24 cellular contexts compared by ENCODE assay signal in the genomic region with DNA sequence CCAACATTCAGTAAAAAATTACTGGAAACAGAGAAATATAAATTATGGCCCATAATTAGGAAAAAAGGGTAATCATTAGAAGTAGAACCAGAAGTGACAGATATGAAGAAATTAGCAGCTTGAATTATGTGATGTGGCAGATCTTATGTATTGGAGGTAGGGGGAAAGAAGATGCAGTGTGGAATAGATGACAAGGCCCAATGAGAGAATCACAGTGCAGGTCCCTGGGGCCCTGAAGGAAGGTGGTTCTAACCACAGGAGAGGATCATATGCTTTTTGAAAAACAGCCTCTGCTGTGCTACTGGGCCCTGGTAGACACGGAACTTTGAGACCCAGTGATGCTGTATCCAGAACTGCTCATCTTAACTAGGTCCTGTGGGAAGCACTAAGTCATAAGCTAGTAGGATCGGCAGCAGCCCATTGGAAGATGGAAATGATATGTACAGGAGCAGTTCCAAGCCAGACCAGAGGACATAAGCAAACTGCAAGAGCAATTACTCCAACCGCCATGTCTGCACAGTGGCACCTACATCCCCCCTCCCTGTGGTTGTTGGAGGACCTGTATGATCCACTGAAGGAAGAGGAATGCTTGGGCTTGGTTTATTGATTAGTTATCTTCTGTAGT. TPM values are rescaled to one million over a fixed set of nuclear protein-coding genes. Genes with fewer than 3 reads are reported as not detected.
A peak's percentile ranks its signal among the peaks of the same experiment; 100 is the strongest.
DNase-seq lines count a peak whose midpoint lies in the region; ATAC-seq and TF ChIP-seq lines count a peak whose summit lies in the region.
"Had no signal": no experiment of that assay in that cellular context is flagged by ENCODE, and none has a peak within 500 bp of the region (broad histone marks: within the 10 kb centered on the region; RNA-seq: fewer than 3 reads in every experiment).

No MANE protein-coding gene starts in this region.

- no peak overlapping the region for H3K4me3 Mint-ChIP-seq in activated T-cell treated with anti-CD3 and anti-CD28 coated beads, Interleukin-2, amount 50 U/mL, for 72 hours
- H3K4me3 Mint-ChIP-seq in progenitor cell of endocrine pancreas (ENCODE audit: low read depth) = no peak overlapping the region
- H3K4me3 Mint-ChIP-seq: B cell; CD8-positive, alpha-beta T cell; IgD-negative memory B cell had no signal

- no peak for DNase-seq in activated T-cell treated with anti-CD3 and anti-CD28 coated beads, Interleukin-2, amount 50 U/mL, for 72 hours
- no peak for DNase-seq in activated T-cell treated with anti-CD3 and anti-CD28 coated beads, Interleukin-2, amount 50 U/mL, for 1 hour
- DNase-seq in progenitor cell of endocrine pancreas (ENCODE audit: low spot score, unreplicated experiment) = no peak
- no peak for DNase-seq in NK-92 (lab: John Stamatoyannopoulos, UW; ENCODE audit: unreplicated experiment)
- DNase-seq: Caco-2; CD8-positive, alpha-beta T cell; HCEC 1CT; MM.1S; NCI-H2029; NCI-H446 treated with DMSO at 0.1 percent for 48 hours; NCI-H526; NCI-H82; PC-9; Right ventricle myocardium superior had no signal

- H3K27ac ChIP-seq in 22Rv1 (peak overlapping the region; percentile 2; the same call in 1 of the 2 replicates), HEK293 (ENCODE audit: extremely low read depth, low read depth, low read length) (no peak overlapping the region)
- H3K27ac ChIP-seq: C4-2B, KMS-11, PC-9, SJSA1 had no signal

- H3K27ac Mint-ChIP-seq in activated T-cell treated with anti-CD3 and anti-CD28 coated beads, Interleukin-2, amount 50 U/mL, for 72 hours = peak overlapping the region; percentile 0
- peak overlapping the region; percentile 42 for H3K27ac Mint-ChIP-seq in progenitor cell of endocrine pancreas
- H3K27ac Mint-ChIP-seq: B cell; CD8-positive, alpha-beta T cell; IgD-negative memory B cell had no signal

- peak; percentile 46 to 63 for ATAC-seq in activated T-cell treated with anti-CD3 and anti-CD28 coated beads, Interleukin-2, amount 50 U/mL, for 72 hours (replicated peaks in 1 of 2)
- no peak for ATAC-seq in GM19455 (IDR thresholded peaks at IDR 0.05; ENCODE audit: unreplicated experiment)
- ATAC-seq: CD8-positive, alpha-beta T cell had no signal

- TF ChIP-seq CTCF in 22Rv1 (IDR thresholded peaks at IDR 0.05) = no peak
- no peak for TF ChIP-seq CTCF in HEK293 (tag by site-specific recombination; IDR thresholded peaks at IDR 0.05)
- TF ChIP-seq CTCF in progenitor cell of endocrine pancreas (IDR thresholded peaks at IDR 0.05; ENCODE audit: unreplicated experiment) = no peak

- no peaks in the 10 kb centered on the region for H3K9me3 Mint-ChIP-seq in activated T-cell treated with anti-CD3 and anti-CD28 coated beads, Interleukin-2, amount 50 U/mL, for 72 hours
- no peaks in the 10 kb centered on the region for H3K9me3 Mint-ChIP-seq in progenitor cell of endocrine pancreas (ENCODE audit: low read depth)
- H3K9me3 Mint-ChIP-seq: CD8-positive, alpha-beta T cell; IgD-negative memory B cell had no signal

- H3K4me3 ChIP-seq in HEK293 (ENCODE audit: low read depth, low read length) = no peak overlapping the region
- H3K4me3 ChIP-seq: PC-9, SJSA1 had no signal

- H3K36me3 ChIP-seq in HEK293 (ENCODE audit: control insufficient read depth in 2 of 2, insufficient read depth in 1 of 2, low read length in 2 of 2) = peaks cover 2 to 74% of the 10 kb centered on the region in 2 experiments; a peak in 2 of 3 replicates

- no peaks in the 10 kb centered on the region for H3K27me3 Mint-ChIP-seq in activated T-cell treated with anti-CD3 and anti-CD28 coated beads, Interleukin-2, amount 50 U/mL, for 72 hours (ENCODE audit: low read depth)
- no peaks in the 10 kb centered on the region for H3K27me3 Mint-ChIP-seq in progenitor cell of endocrine pancreas
- H3K27me3 Mint-ChIP-seq: B cell had no signal

- H3K4me1 Mint-ChIP-seq in activated T-cell treated with anti-CD3 and anti-CD28 coated beads, Interleukin-2, amount 50 U/mL, for 72 hours (ENCODE audit: low read depth) = peaks cover 19% of the 10 kb centered on the region
- peaks cover 1% of the 10 kb centered on the region for H3K4me1 Mint-ChIP-seq in progenitor cell of endocrine pancreas (ENCODE audit: low read depth)
- H3K4me1 Mint-ChIP-seq: B cell, IgD-negative memory B cell had no signal

- CTCF ChIA-PET in HEK293 (lab: Yijun Ruan, JAX) = interaction anchor here (0.6 to 1.3 kb wide), 3 partner anchors 11 to 406 kb away, joined by 3 to 4 read pairs (median 4); a partner anchor contains a TSS

- H3K4me1 ChIP-seq in HEK293 (ENCODE audit: control insufficient read depth, insufficient read depth, low read length) = no peaks in the 10 kb centered on the region
- H3K4me1 ChIP-seq: Caco-2, SJSA1 had no signal

- POLR2A ChIA-PET in HEK293 (lab: Yijun Ruan, JAX) = interaction anchor here (0.6 kb wide), 1 partner anchor 303 kb away, joined by 4 read pairs; no protein-coding TSS in a partner anchor

- H3K36me3 Mint-ChIP-seq in activated T-cell treated with anti-CD3 and anti-CD28 coated beads, Interleukin-2, amount 50 U/mL, for 72 hours (ENCODE audit: insufficient read depth in 2 of 2) = peaks cover 8 to 13% of the 10 kb centered on the region in 2 donors
- peaks cover 41% of the 10 kb centered on the region for H3K36me3 Mint-ChIP-seq in progenitor cell of endocrine pancreas (ENCODE audit: insufficient read depth)

- H3K9me3 ChIP-seq in HEK293 (ENCODE audit: control insufficient read depth, insufficient read depth, low read depth, low read length) = no peaks in the 10 kb centered on the region
- H3K9me3 ChIP-seq: Caco-2, SJSA1 had no signal

TF ChIP-seq in HEK293, 187 proteins besides CTCF, POLR2A, EP300 and RAD21:
- no peak for TF ChIP-seq ZNF335 (tag by site-specific recombination; conservative IDR thresholded peaks at IDR 0.05)
- peak; percentile 27; the same call in 1 of the 2 replicates for TF ChIP-seq ZBTB20 (tag by site-specific recombination; IDR thresholded peaks at IDR 0.05)

RNA-seq across cellular contexts. Expression of a gene that starts 14.2 kb away (rescaled TPM):
- total RNA-seq in activated T-cell treated with anti-CD3 and anti-CD28 coated beads, Interleukin-2, amount 50 U/mL, for 72 hours = 10 to 100 TPM; 36.5 to 41.1 TPM
- 67.7 and 73.2 TPM in 2 replicates for total RNA-seq in progenitor cell of endocrine pancreas

RNA-seq across cellular contexts. Expression of a gene that starts 40.5 kb away (rescaled TPM):
- total RNA-seq in activated T-cell treated with anti-CD3 and anti-CD28 coated beads, Interleukin-2, amount 50 U/mL, for 72 hours = not detected
- not detected in 2 replicates for total RNA-seq in progenitor cell of endocrine pancreas
- total RNA-seq: B cell; Caco-2; CD8-positive, alpha-beta T cell; H1; PC-9; Right ventricle myocardium superior; RPMI7951; SJSA1 had no signal
